Comparison of ENCODE assay signal across 23 cellular contexts in the genomic region with DNA sequence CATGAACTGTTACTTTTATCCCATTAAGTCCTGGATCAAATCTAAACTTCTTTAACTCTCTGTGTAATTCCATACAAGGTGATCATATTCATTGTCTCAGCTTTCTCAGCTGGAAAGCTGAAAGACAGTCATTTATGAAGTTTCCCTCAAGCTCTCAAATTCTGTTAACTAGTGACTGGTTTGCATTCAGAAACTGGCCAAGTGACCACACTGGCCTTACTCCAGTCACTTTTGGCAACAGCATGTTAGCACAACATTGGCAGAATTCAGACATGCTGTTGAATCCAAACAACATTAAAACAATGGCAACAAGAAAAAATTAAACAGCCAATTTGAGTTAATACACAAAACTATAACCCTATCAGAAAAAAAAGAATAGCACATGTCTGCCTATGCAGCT.
A peak's percentile ranks its signal among the peaks of the same experiment; 100 is the strongest.
DNase-seq lines count a peak whose midpoint lies in the region; ATAC-seq and TF ChIP-seq lines count a peak whose summit lies in the region.
"Had no signal": no experiment of that assay in that cellular context is flagged by ENCODE, and none has a peak within 500 bp of the region (broad histone marks: within the 10 kb centered on the region; RNA-seq: fewer than 3 reads in every experiment).

No MANE protein-coding gene starts in this region.

- ATAC-seq in HG03432 (IDR thresholded peaks at IDR 0.05; ENCODE audit: unreplicated experiment) (no peak), GM19351 (IDR thresholded peaks at IDR 0.05; ENCODE audit: unreplicated experiment) (no peak)
- ATAC-seq: A549, GM12878, SK-N-SH treated with all-trans-retinoic acid at 6 μM for 48 hours had no signal

- H3K27me3 Mint-ChIP-seq in nephron (ENCODE audit: low read depth), result no peaks in the 10 kb centered on the region
- H3K27me3 Mint-ChIP-seq in activated CD4-positive, alpha-beta T cell treated with anti-CD3 and anti-CD28 coated beads, Interleukin-2, amount 10 ng/mL, durations not matched to agents 7 days and 5 days, result no peaks in the 10 kb centered on the region
- H3K27me3 Mint-ChIP-seq: CD4-positive, alpha-beta memory T cell had no signal

- TF ChIP-seq CTCF in nephron (IDR thresholded peaks at IDR 0.05; ENCODE audit: unreplicated experiment in 3 of 3), result no peak

- H3K36me3 Mint-ChIP-seq in nephron (ENCODE audit: low read depth), result no peaks in the 10 kb centered on the region
- H3K36me3 Mint-ChIP-seq in activated CD4-positive, alpha-beta T cell treated with anti-CD3 and anti-CD28 coated beads, Interleukin-2, amount 10 ng/mL, durations not matched to agents 7 days and 5 days (ENCODE audit: low read depth), result no peaks in the 10 kb centered on the region
- H3K36me3 Mint-ChIP-seq: CD4-positive, alpha-beta memory T cell had no signal

- CTCF ChIA-PET in activated CD4-positive, alpha-beta T cell treated with anti-CD3 and anti-CD28 coated beads, Interleukin-2, amount 10 ng/mL, durations not matched to agents 7 days and 5 days (lab: Charles Lee), result no interaction called here

- no peaks in the 10 kb centered on the region for H3K9me3 Mint-ChIP-seq in nephron
- H3K9me3 Mint-ChIP-seq in activated CD4-positive, alpha-beta T cell treated with anti-CD3 and anti-CD28 coated beads, Interleukin-2, amount 10 ng/mL, durations not matched to agents 7 days and 5 days, result no peaks in the 10 kb centered on the region

- DNase-seq in SK-MEL-5 (ENCODE audit: low read depth, low spot score) (peak; percentile 12), globus pallidus (ENCODE audit: low spot score) (peak; percentile 56), SIG-M5 treated with dmso at 0.1 percent for 504 hours (lab: John Stamatoyannopoulos, UW; ENCODE audit: unreplicated experiment) (no peak)
- DNase-seq in activated CD4-positive, alpha-beta T cell treated with anti-CD3 and anti-CD28 coated beads, Interleukin-2, amount 10 ng/mL, durations not matched to agents 7 days and 5 days, result no peak
- DNase-seq: AML-193; C1 segment of cervical spinal cord; CD4-positive, alpha-beta memory T cell; COR-L47; DMS53; HCEC 1CT; NCI-H1092; NCI-H1417 treated with DMSO at 0.1 percent for 48 hours; NCI-H1694 treated with DMSO at 0.1 percent for 48 hours; NCI-H2081; NCI-H226; NCI-H510A; SIG-M5 had no signal

- POLR2A ChIA-PET in activated CD4-positive, alpha-beta T cell treated with anti-CD3 and anti-CD28 coated beads, Interleukin-2, amount 10 ng/mL, durations not matched to agents 7 days and 5 days (lab: Charles Lee), result no interaction called here

- peak overlapping the region in 2 of 3 experiments; percentile 16 to 61 for H3K27ac Mint-ChIP-seq in nephron
- H3K27ac Mint-ChIP-seq in activated CD4-positive, alpha-beta T cell treated with anti-CD3 and anti-CD28 coated beads, Interleukin-2, amount 10 ng/mL, durations not matched to agents 7 days and 5 days, result no peak overlapping the region
- H3K27ac Mint-ChIP-seq: CD4-positive, alpha-beta memory T cell had no signal

- in situ Hi-C loops in SK-MEL-5 (cut with HindIII; ENCODE audit: low pct_unique_long_range_greater_than_20kb, low sequenced_read_pairs), result no loop called here

- H3K4me1 Mint-ChIP-seq in nephron, result peaks cover 21% of the 10 kb centered on the region
- no peaks in the 10 kb centered on the region for H3K4me1 Mint-ChIP-seq in activated CD4-positive, alpha-beta T cell treated with anti-CD3 and anti-CD28 coated beads, Interleukin-2, amount 10 ng/mL, durations not matched to agents 7 days and 5 days
- H3K4me1 Mint-ChIP-seq: CD4-positive, alpha-beta memory T cell had no signal

- H3K4me3 Mint-ChIP-seq in nephron, result no peak overlapping the region
- H3K4me3 Mint-ChIP-seq in activated CD4-positive, alpha-beta T cell treated with anti-CD3 and anti-CD28 coated beads, Interleukin-2, amount 10 ng/mL, durations not matched to agents 7 days and 5 days, result no peak overlapping the region
- H3K4me3 Mint-ChIP-seq: CD4-positive, alpha-beta memory T cell had no signal

Comparison
In these comparisons a context has a peak if more than half of its experiments do, and no peak if none do; other contexts are left out.
1. DNase-seq: peak in SK-MEL-5 (single experiment) and globus pallidus (single experiment); none in SIG-M5 treated with dmso at 0.1 percent for 504 hours (single experiment) and activated CD4-positive, alpha-beta T cell treated with anti-CD3 and anti-CD28 coated beads, Interleukin-2, amount 10 ng/mL, durations not matched to agents 7 days and 5 days (single experiment).